2 cellular contexts compared by ENCODE assay signal in the genomic region with DNA sequence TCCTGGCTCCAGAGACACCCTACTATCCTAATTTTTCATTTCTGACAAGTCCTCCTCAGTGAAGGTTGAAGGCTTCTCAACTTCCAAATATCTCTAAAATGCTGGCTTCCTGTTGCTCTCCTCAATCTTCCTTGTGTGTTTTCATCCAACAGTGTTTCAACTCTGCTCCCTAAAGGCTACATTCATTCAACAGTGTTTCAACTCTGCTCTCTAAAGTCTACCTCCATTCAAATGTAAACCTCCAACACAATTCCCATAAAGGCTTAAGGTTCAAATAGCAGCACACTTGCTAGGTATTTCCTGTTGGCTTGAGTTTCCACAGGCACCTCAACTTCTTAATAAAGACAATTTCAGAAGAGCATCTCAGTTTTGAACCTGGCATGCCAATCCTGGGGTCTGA.
TF ChIP-seq lines count a peak whose summit lies in the region.

No MANE protein-coding gene starts in this region.

TF ChIP-seq in GM23338, 12 proteins besides CTCF, POLR2A, EP300 and RAD21:
- TF ChIP-seq ZNF331 (CRISPR knock-in tag; IDR thresholded peaks at IDR 0.05; ENCODE audit: low read depth) (no peak), POLR2AphosphoS5 (IDR thresholded peaks at IDR 0.05; ENCODE audit: low read depth) (no peak)
- TF ChIP-seq, protein P1, sequence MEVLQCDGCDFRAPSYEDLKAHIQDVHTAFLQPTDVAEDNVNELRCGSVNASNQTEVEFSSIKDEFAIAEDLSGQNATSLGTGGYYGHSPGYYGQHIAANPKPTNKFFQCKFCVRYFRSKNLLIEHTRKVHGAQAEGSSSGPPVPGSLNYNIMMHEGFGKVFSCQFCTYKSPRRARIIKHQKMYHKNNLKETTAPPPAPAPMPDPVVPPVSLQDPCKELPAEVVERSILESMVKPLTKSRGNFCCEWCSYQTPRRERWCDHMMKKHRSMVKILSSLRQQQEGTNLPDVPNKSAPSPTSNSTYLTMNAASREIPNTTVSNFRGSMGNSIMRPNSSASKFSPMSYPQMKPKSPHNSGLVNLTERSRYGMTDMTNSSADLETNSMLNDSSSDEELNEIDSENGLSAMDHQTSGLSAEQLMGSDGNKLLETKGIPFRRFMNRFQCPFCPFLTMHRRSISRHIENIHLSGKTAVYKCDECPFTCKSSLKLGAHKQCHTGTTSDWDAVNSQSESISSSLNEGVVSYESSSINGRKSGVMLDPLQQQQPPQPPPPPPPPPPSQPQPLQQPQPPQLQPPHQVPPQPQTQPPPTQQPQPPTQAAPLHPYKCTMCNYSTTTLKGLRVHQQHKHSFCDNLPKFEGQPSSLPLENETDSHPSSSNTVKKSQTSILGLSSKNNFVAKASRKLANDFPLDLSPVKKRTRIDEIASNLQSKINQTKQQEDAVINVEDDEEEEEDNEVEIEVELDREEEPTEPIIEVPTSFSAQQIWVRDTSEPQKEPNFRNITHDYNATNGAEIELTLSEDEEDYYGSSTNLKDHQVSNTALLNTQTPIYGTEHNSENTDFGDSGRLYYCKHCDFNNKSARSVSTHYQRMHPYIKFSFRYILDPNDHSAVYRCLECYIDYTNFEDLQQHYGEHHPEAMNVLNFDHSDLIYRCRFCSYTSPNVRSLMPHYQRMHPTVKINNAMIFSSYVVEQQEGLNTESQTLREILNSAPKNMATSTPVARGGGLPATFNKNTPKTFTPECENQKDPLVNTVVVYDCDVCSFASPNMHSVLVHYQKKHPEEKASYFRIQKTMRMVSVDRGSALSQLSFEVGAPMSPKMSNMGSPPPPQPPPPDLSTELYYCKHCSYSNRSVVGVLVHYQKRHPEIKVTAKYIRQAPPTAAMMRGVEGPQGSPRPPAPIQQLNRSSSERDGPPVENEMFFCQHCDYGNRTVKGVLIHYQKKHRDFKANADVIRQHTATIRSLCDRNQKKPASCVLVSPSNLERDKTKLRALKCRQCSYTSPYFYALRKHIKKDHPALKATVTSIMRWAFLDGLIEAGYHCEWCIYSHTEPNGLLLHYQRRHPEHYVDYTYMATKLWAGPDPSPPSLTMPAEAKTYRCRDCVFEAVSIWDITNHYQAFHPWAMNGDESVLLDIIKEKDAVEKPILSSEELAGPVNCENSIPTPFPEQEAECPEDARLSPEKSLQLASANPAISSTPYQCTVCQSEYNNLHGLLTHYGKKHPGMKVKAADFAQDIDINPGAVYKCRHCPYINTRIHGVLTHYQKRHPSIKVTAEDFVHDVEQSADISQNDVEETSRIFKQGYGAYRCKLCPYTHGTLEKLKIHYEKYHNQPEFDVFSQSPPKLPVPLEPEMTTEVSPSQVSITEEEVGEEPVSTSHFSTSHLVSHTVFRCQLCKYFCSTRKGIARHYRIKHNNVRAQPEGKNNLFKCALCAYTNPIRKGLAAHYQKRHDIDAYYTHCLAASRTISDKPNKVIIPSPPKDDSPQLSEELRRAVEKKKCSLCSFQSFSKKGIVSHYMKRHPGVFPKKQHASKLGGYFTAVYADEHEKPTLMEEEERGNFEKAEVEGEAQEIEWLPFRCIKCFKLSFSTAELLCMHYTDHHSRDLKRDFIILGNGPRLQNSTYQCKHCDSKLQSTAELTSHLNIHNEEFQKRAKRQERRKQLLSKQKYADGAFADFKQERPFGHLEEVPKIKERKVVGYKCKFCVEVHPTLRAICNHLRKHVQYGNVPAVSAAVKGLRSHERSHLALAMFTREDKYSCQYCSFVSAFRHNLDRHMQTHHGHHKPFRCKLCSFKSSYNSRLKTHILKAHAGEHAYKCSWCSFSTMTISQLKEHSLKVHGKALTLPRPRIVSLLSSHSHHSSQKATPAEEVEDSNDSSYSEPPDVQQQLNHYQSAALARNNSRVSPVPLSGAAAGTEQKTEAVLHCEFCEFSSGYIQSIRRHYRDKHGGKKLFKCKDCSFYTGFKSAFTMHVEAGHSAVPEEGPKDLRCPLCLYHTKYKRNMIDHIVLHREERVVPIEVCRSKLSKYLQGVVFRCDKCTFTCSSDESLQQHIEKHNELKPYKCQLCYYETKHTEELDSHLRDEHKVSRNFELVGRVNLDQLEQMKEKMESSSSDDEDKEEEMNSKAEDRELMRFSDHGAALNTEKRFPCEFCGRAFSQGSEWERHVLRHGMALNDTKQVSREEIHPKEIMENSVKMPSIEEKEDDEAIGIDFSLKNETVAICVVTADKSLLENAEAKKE (CRISPR knock-in tag; IDR thresholded peaks at IDR 0.05): 0 out of 2 replicates have a peak, but pooled peaks have one; percentile 14

TF ChIP-seq in H1, 55 proteins besides CTCF, POLR2A, EP300 and RAD21:
- TF ChIP-seq CREB1 (IDR thresholded peaks at IDR 0.05) (no peak), BRCA1 (IDR thresholded peaks at IDR 0.05; ENCODE audit: low read depth, low read length) (no peak), NRF1 (IDR thresholded peaks at IDR 0.05; ENCODE audit: low read depth, low read length) (no peak), RNF2 (IDR thresholded peaks at IDR 0.05; ENCODE audit: borderline replicate concordance, low read depth, low read length, missing control alignments, poor library complexity, severe bottlenecking) (no peak), TAF7 (optimal IDR thresholded peaks at IDR 0.05; ENCODE audit: borderline replicate concordance, low read depth, low read length) (no peak), RXRA (IDR thresholded peaks at IDR 0.05; ENCODE audit: insufficient read depth, low read depth, low read length) (no peak)
- TF ChIP-seq, protein P2, sequence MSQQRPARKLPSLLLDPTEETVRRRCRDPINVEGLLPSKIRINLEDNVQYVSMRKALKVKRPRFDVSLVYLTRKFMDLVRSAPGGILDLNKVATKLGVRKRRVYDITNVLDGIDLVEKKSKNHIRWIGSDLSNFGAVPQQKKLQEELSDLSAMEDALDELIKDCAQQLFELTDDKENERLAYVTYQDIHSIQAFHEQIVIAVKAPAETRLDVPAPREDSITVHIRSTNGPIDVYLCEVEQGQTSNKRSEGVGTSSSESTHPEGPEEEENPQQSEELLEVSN (IDR thresholded peaks at IDR 0.05): no peak
